In genomic region chr4:10454726-10455125, GRCh38 we compare ENCODE assay signal across 3 cellular contexts.
TF ChIP-seq lines count a peak whose summit lies in the region.

No MANE protein-coding gene starts in this region.

TF ChIP-seq in GM23338, 12 proteins besides CTCF, POLR2A, EP300 and RAD21 (continued from another document and continues in another):
- TF ChIP-seq, protein P1, sequence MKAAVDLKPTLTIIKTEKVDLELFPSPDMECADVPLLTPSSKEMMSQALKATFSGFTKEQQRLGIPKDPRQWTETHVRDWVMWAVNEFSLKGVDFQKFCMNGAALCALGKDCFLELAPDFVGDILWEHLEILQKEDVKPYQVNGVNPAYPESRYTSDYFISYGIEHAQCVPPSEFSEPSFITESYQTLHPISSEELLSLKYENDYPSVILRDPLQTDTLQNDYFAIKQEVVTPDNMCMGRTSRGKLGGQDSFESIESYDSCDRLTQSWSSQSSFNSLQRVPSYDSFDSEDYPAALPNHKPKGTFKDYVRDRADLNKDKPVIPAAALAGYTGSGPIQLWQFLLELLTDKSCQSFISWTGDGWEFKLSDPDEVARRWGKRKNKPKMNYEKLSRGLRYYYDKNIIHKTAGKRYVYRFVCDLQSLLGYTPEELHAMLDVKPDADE (IDR thresholded peaks at IDR 0.05): no peak
- TF ChIP-seq CREB1 (CRISPR knock-in tag; IDR thresholded peaks at IDR 0.05; ENCODE audit: low read depth) (no peak), NANOG (IDR thresholded peaks at IDR 0.05; ENCODE audit: borderline replicate concordance) (no peak), POLR2AphosphoS5 (IDR thresholded peaks at IDR 0.05; ENCODE audit: low read depth) (no peak), STAT1 (IDR thresholded peaks at IDR 0.05; ENCODE audit: unreplicated experiment) (no peak)

TF ChIP-seq in WTC11, 78 proteins besides CTCF, POLR2A, EP300 and RAD21 (continued from another document):
- TF ChIP-seq FOXK1 (CRISPR knock-in tag; IDR thresholded peaks at IDR 0.05) (no peak), FOXJ3 (CRISPR knock-in tag; IDR thresholded peaks at IDR 0.05; ENCODE audit: borderline replicate concordance) (no peak), ETV6 (CRISPR knock-in tag; IDR thresholded peaks at IDR 0.05) (no peak), NR2C2 (CRISPR knock-in tag; IDR thresholded peaks at IDR 0.05) (no peak), SP1 (CRISPR knock-in tag; conservative IDR thresholded peaks at IDR 0.05) (no peak)
- TF ChIP-seq, protein P2, sequence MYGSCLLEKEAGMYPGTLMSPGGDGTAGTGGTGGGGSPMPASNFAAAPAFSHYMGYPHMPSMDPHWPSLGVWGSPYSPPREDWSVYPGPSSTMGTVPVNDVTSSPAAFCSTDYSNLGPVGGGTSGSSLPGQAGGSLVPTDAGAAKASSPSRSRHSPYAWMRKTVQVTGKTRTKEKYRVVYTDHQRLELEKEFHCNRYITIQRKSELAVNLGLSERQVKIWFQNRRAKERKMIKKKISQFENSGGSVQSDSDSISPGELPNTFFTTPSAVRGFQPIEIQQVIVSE (CRISPR knock-in tag; IDR thresholded peaks at IDR 0.05; ENCODE audit: borderline replicate concordance): no peak
- TF ChIP-seq, protein P3, sequence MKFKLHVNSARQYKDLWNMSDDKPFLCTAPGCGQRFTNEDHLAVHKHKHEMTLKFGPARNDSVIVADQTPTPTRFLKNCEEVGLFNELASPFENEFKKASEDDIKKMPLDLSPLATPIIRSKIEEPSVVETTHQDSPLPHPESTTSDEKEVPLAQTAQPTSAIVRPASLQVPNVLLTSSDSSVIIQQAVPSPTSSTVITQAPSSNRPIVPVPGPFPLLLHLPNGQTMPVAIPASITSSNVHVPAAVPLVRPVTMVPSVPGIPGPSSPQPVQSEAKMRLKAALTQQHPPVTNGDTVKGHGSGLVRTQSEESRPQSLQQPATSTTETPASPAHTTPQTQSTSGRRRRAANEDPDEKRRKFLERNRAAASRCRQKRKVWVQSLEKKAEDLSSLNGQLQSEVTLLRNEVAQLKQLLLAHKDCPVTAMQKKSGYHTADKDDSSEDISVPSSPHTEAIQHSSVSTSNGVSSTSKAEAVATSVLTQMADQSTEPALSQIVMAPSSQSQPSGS (CRISPR knock-in tag; IDR thresholded peaks at IDR 0.05; ENCODE audit: borderline replicate concordance, low read depth): no peak
- TF ChIP-seq, protein P4, sequence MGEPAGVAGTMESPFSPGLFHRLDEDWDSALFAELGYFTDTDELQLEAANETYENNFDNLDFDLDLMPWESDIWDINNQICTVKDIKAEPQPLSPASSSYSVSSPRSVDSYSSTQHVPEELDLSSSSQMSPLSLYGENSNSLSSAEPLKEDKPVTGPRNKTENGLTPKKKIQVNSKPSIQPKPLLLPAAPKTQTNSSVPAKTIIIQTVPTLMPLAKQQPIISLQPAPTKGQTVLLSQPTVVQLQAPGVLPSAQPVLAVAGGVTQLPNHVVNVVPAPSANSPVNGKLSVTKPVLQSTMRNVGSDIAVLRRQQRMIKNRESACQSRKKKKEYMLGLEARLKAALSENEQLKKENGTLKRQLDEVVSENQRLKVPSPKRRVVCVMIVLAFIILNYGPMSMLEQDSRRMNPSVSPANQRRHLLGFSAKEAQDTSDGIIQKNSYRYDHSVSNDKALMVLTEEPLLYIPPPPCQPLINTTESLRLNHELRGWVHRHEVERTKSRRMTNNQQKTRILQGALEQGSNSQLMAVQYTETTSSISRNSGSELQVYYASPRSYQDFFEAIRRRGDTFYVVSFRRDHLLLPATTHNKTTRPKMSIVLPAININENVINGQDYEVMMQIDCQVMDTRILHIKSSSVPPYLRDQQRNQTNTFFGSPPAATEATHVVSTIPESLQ (CRISPR knock-in tag; IDR thresholded peaks at IDR 0.05): no peak
- TF ChIP-seq, protein P5, sequence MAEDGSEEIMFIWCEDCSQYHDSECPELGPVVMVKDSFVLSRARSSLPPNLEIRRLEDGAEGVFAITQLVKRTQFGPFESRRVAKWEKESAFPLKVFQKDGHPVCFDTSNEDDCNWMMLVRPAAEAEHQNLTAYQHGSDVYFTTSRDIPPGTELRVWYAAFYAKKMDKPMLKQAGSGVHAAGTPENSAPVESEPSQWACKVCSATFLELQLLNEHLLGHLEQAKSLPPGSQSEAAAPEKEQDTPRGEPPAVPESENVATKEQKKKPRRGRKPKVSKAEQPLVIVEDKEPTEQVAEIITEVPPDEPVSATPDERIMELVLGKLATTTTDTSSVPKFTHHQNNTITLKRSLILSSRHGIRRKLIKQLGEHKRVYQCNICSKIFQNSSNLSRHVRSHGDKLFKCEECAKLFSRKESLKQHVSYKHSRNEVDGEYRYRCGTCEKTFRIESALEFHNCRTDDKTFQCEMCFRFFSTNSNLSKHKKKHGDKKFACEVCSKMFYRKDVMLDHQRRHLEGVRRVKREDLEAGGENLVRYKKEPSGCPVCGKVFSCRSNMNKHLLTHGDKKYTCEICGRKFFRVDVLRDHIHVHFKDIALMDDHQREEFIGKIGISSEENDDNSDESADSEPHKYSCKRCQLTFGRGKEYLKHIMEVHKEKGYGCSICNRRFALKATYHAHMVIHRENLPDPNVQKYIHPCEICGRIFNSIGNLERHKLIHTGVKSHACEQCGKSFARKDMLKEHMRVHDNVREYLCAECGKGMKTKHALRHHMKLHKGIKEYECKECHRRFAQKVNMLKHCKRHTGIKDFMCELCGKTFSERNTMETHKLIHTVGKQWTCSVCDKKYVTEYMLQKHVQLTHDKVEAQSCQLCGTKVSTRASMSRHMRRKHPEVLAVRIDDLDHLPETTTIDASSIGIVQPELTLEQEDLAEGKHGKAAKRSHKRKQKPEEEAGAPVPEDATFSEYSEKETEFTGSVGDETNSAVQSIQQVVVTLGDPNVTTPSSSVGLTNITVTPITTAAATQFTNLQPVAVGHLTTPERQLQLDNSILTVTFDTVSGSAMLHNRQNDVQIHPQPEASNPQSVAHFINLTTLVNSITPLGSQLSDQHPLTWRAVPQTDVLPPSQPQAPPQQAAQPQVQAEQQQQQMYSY (CRISPR knock-in tag; IDR thresholded peaks at IDR 0.05): no peak

TF ChIP-seq in SK-N-SH, 30 proteins besides CTCF, POLR2A, EP300 and RAD21 (continued from another document):
- TF ChIP-seq, protein P6, sequence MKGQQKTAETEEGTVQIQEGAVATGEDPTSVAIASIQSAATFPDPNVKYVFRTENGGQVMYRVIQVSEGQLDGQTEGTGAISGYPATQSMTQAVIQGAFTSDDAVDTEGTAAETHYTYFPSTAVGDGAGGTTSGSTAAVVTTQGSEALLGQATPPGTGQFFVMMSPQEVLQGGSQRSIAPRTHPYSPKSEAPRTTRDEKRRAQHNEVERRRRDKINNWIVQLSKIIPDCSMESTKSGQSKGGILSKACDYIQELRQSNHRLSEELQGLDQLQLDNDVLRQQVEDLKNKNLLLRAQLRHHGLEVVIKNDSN (IDR thresholded peaks at IDR 0.05; ENCODE audit: borderline replicate concordance, low read depth): no peak
- TF ChIP-seq NRF1 (IDR thresholded peaks at IDR 0.05; ENCODE audit: low read depth, low read length): no peak
- no peak for TF ChIP-seq TEAD4 (IDR thresholded peaks at IDR 0.05; ENCODE audit: borderline replicate concordance, insufficient read depth)
- TF ChIP-seq RFX5 (IDR thresholded peaks at IDR 0.05; ENCODE audit: low read length): no peak
- TF ChIP-seq MXI1 (IDR thresholded peaks at IDR 0.05; ENCODE audit: low read depth, low read length): no peak
- TF ChIP-seq, protein P7, sequence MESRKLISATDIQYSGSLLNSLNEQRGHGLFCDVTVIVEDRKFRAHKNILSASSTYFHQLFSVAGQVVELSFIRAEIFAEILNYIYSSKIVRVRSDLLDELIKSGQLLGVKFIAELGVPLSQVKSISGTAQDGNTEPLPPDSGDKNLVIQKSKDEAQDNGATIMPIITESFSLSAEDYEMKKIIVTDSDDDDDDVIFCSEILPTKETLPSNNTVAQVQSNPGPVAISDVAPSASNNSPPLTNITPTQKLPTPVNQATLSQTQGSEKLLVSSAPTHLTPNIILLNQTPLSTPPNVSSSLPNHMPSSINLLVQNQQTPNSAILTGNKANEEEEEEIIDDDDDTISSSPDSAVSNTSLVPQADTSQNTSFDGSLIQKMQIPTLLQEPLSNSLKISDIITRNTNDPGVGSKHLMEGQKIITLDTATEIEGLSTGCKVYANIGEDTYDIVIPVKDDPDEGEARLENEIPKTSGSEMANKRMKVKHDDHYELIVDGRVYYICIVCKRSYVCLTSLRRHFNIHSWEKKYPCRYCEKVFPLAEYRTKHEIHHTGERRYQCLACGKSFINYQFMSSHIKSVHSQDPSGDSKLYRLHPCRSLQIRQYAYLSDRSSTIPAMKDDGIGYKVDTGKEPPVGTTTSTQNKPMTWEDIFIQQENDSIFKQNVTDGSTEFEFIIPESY (IDR thresholded peaks at IDR 0.05; ENCODE audit: borderline replicate concordance, low read depth): no peak
- TF ChIP-seq FOSL2 (IDR thresholded peaks at IDR 0.05; ENCODE audit: borderline replicate concordance, low read depth): no peak
- TF ChIP-seq FOXM1 (IDR thresholded peaks at IDR 0.05; ENCODE audit: low read depth): no peak
- no peak for TF ChIP-seq RCOR1 (IDR thresholded peaks at IDR 0.05; ENCODE audit: low read length)
